In genomic region chr2:158560259-158560658, GRCh38 we compare ENCODE assay signal across 19 cellular contexts.
DNase-seq lines count a peak whose midpoint lies in the region; ATAC-seq, FAIRE-seq and TF ChIP-seq lines count a peak whose summit lies in the region.
"Had no signal": no experiment of that assay in that cellular context is flagged by ENCODE, and none has a peak within 500 bp of the region (broad histone marks: within the 10 kb centered on the region; RNA-seq: fewer than 3 reads in every experiment).

No MANE protein-coding gene starts in this region.

- no TSS peak for BruUV-seq in Calu3 (replicated peaks; lab: Mats Ljungman, UMichigan)

- peak; percentile 55 for FAIRE-seq in RCC 7860 (lab: Jason Lieb, UNC)
- no peak for FAIRE-seq in pancreas (lab: Jason Lieb, UNC)
- FAIRE-seq: G401.6, GM12891, GM18507, H54 had no signal

- H3K4me3 Mint-ChIP-seq in Calu3 (ENCODE audit: low read depth, unreplicated experiment): no peak overlapping the region
- no peak overlapping the region for H3K4me3 Mint-ChIP-seq in stimulated activated effector memory CD8-positive, alpha-beta T cell treated with anti-CD3 and anti-CD28 coated beads, Interleukin-12 subunit alpha, Interleukin-12 subunit beta, amount 100 ng/mL, for 72 hours
- H3K4me3 Mint-ChIP-seq: CD4-positive, CD25-positive, alpha-beta regulatory T cell; GM23338; HFFc6 had no signal

- peaks cover 21% of the 10 kb centered on the region for H3K4me1 Mint-ChIP-seq in Calu3 (ENCODE audit: low read depth, unreplicated experiment)
- H3K4me1 Mint-ChIP-seq in stimulated activated effector memory CD8-positive, alpha-beta T cell treated with anti-CD3 and anti-CD28 coated beads, Interleukin-12 subunit alpha, Interleukin-12 subunit beta, amount 100 ng/mL, for 72 hours: no peaks in the 10 kb centered on the region
- H3K4me1 Mint-ChIP-seq: GM23338 had no signal

- H3K36me3 ChIP-seq in pancreas: no peaks in the 10 kb centered on the region
- H3K36me3 ChIP-seq: BE2C had no signal

- peak; percentile 61 for ATAC-seq in left lobe of liver
- peak in 3 of 4 donors; percentile 39 to 53 (median 47) for ATAC-seq in pancreas
- ATAC-seq in stimulated activated effector memory CD8-positive, alpha-beta T cell treated with anti-CD3 and anti-CD28 coated beads, Interleukin-12 subunit alpha, Interleukin-12 subunit beta, amount 100 ng/mL, for 72 hours: no peak
- no peak for ATAC-seq in GM19463 (IDR thresholded peaks at IDR 0.05; ENCODE audit: unreplicated experiment)
- no peak for ATAC-seq in GM18498 (IDR thresholded peaks at IDR 0.05; ENCODE audit: unreplicated experiment)
- ATAC-seq: GM23338 had no signal

- H3K4me3 ChIP-seq in pancreas: no peak overlapping the region
- H3K4me3 ChIP-seq: GM23338 had no signal

- CTCF ChIA-PET in Calu3 (lab: Charles Lee): interaction anchor here (0.7 kb wide), 1 partner anchor 20 kb away, joined by 3 read pairs; no protein-coding TSS in a partner anchor

- H3K36me3 Mint-ChIP-seq in Calu3 (ENCODE audit: insufficient read depth, unreplicated experiment): peaks cover 4% of the 10 kb centered on the region
- no peaks in the 10 kb centered on the region for H3K36me3 Mint-ChIP-seq in stimulated activated effector memory CD8-positive, alpha-beta T cell treated with anti-CD3 and anti-CD28 coated beads, Interleukin-12 subunit alpha, Interleukin-12 subunit beta, amount 100 ng/mL, for 72 hours

- H3K9me3 Mint-ChIP-seq in Calu3 (ENCODE audit: low read depth, unreplicated experiment): no peaks in the 10 kb centered on the region
- no peaks in the 10 kb centered on the region for H3K9me3 Mint-ChIP-seq in stimulated activated effector memory CD8-positive, alpha-beta T cell treated with anti-CD3 and anti-CD28 coated beads, Interleukin-12 subunit alpha, Interleukin-12 subunit beta, amount 100 ng/mL, for 72 hours
- H3K9me3 Mint-ChIP-seq: CD4-positive, CD25-positive, alpha-beta regulatory T cell; GM23338; HFFc6 had no signal

- H3K4me1 ChIP-seq in pancreas: peaks cover 0 to 15% (median 11%) of the 10 kb centered on the region in 3 donors
- H3K4me1 ChIP-seq: BE2C had no signal

- H3K9me3 ChIP-seq in pancreas: no peaks in the 10 kb centered on the region
- H3K9me3 ChIP-seq: BE2C had no signal

- peak overlapping the region; percentile 16 for H3K27ac Mint-ChIP-seq in Calu3 (ENCODE audit: unreplicated experiment)
- no peak overlapping the region for H3K27ac Mint-ChIP-seq in stimulated activated effector memory CD8-positive, alpha-beta T cell treated with anti-CD3 and anti-CD28 coated beads, Interleukin-12 subunit alpha, Interleukin-12 subunit beta, amount 100 ng/mL, for 72 hours
- H3K27ac Mint-ChIP-seq: CD4-positive, CD25-positive, alpha-beta regulatory T cell; GM23338; HFFc6 had no signal

- H3K27me3 ChIP-seq in pancreas: no peaks in the 10 kb centered on the region
- H3K27me3 ChIP-seq: BE2C had no signal

- intact Hi-C loops in Calu3 (cut with micrococcal nuclease; ENCODE audit: unreplicated experiment): no loop called here
- intact Hi-C loops in pancreas (cut with DNase I): no loop called here

- H3K27ac ChIP-seq in pancreas: no peak overlapping the region
- H3K27ac ChIP-seq: KMS-11 had no signal

- no peak for TF ChIP-seq CTCF in Calu3 (IDR thresholded peaks at IDR 0.05; ENCODE audit: unreplicated experiment)
- no peak for TF ChIP-seq CTCF in pancreas (IDR thresholded peaks at IDR 0.05)

- no peaks in the 10 kb centered on the region for H3K27me3 Mint-ChIP-seq in Calu3 (ENCODE audit: unreplicated experiment)
- H3K27me3 Mint-ChIP-seq: CD4-positive, CD25-positive, alpha-beta regulatory T cell had no signal

- DNase-seq in Calu3 (no peak), RCC 7860 (ENCODE audit: low spot score) (no peak), left lobe of liver (ENCODE audit: low spot score) (no peak), pancreas (no peak)
- DNase-seq in stimulated activated effector memory CD8-positive, alpha-beta T cell treated with anti-CD3 and anti-CD28 coated beads, Interleukin-12 subunit alpha, Interleukin-12 subunit beta, amount 100 ng/mL, for 72 hours (ENCODE audit: low spot score in 2 of 2): no peak
- DNase-seq: ACHN; BE2C; C1 segment of cervical spinal cord; CD4-positive, CD25-positive, alpha-beta regulatory T cell; HCEC 1CT; HFFc6 had no signal

Comparison
In these comparisons a context has a peak if more than half of its experiments do, and no peak if none do; other contexts are left out.
1. ATAC-seq: peak in left lobe of liver (single experiment) and pancreas (3 of 4); none in stimulated activated effector memory CD8-positive, alpha-beta T cell treated with anti-CD3 and anti-CD28 coated beads, Interleukin-12 subunit alpha, Interleukin-12 subunit beta, amount 100 ng/mL, for 72 hours (single experiment), GM19463 (single experiment) and GM18498 (single experiment).